23 cellular contexts compared by ENCODE assay signal in the genomic region with DNA sequence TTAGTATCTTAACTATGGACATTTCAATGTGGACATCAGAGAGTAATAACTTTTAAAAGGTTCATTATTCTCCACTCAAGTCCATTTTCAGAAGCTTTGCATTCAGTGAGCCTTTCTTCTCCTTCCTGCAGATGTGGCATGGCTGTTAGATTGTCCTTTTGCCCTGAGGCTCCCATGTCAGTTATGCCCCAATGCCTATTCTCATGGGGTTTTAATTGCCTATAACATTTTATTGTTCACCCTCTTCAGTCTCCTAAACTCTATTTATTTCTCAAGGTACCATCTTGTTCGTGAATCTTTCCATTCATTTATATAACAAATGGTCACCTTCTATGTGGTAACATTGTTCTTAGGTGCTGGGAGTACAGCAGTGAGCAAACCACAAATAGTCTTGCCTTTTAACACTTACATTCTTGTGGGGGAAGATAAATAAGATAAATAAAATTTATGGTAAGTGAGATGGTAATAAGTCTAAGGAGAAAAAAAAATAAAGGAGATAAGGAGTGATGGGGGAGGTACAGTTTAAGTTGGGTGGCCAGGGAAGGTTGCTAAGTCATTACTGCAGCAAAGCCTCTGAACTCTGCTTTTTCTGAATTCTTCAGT.
"Had no signal": no experiment of that assay in that cellular context is flagged by ENCODE, and none has a peak within 500 bp of the region (broad histone marks: within the 10 kb centered on the region; RNA-seq: fewer than 3 reads in every experiment).

No MANE protein-coding gene starts in this region.

- H3K9me3 ChIP-seq: esophagus squamous epithelium, prostate gland, right lobe of liver, suprapubic skin, thyroid gland had no signal

- H3K27me3 Mint-ChIP-seq: naive B cell had no signal

- H3K27ac ChIP-seq: epithelial cell of prostate, esophagus squamous epithelium, parathyroid adenoma, prostate gland, right lobe of liver, suprapubic skin, thyroid gland had no signal

- ATAC-seq: left colon; left ventricle myocardium superior; right lobe of liver; stimulated activated effector memory CD8-positive, alpha-beta T cell treated with anti-CD3 and anti-CD28 coated beads, Interleukin-12 subunit alpha, Interleukin-12 subunit beta, amount 100 ng/mL, for 72 hours; stimulated activated naive CD8-positive, alpha-beta T cell treated with anti-CD3 and anti-CD28 coated beads, Interleukin-15, Interleukin-2, amounts not matched to agents 100 U/mL and 50 U/mL, for 24 hours had no signal

- H3K9me3 Mint-ChIP-seq: immature natural killer cell; naive B cell; nephron; stimulated activated effector memory CD8-positive, alpha-beta T cell treated with anti-CD3 and anti-CD28 coated beads, Interleukin-12 subunit alpha, Interleukin-12 subunit beta, amount 100 ng/mL, for 72 hours; type B pancreatic cell had no signal

- H3K27ac Mint-ChIP-seq: immature natural killer cell; nephron; stimulated activated effector memory CD8-positive, alpha-beta T cell treated with anti-CD3 and anti-CD28 coated beads, Interleukin-12 subunit alpha, Interleukin-12 subunit beta, amount 100 ng/mL, for 72 hours; type B pancreatic cell had no signal

- H3K36me3 ChIP-seq: esophagus squamous epithelium, prostate gland, right lobe of liver, suprapubic skin, thyroid gland had no signal

- H3K4me3 ChIP-seq: esophagus squamous epithelium, lung, prostate gland, right lobe of liver, suprapubic skin, thyroid gland had no signal

- H3K4me3 Mint-ChIP-seq: immature natural killer cell; naive B cell; nephron; stimulated activated effector memory CD8-positive, alpha-beta T cell treated with anti-CD3 and anti-CD28 coated beads, Interleukin-12 subunit alpha, Interleukin-12 subunit beta, amount 100 ng/mL, for 72 hours; type B pancreatic cell had no signal

- H3K27me3 ChIP-seq: esophagus squamous epithelium, right lobe of liver, suprapubic skin, thyroid gland had no signal

- H3K36me3 Mint-ChIP-seq: stimulated activated effector memory CD8-positive, alpha-beta T cell treated with anti-CD3 and anti-CD28 coated beads, Interleukin-12 subunit alpha, Interleukin-12 subunit beta, amount 100 ng/mL, for 72 hours; type B pancreatic cell had no signal

- H2AFZ ChIP-seq: parathyroid adenoma had no signal

- H3K9ac ChIP-seq: parathyroid adenoma had no signal

- H3K4me1 ChIP-seq: esophagus squamous epithelium, parathyroid adenoma, prostate gland, right lobe of liver, suprapubic skin, thyroid gland had no signal

- H3K79me2 ChIP-seq: parathyroid adenoma had no signal

- DNase-seq: effector memory CD4-positive, alpha-beta T cell; esophagus squamous epithelium; foreskin fibroblast; immature natural killer cell; kidney; left colon; left ventricle myocardium superior; mesenchymal stem cell; naive B cell; retina; right lobe of liver; stimulated activated CD4-positive, alpha-beta T cell treated with anti-CD3 and anti-CD28 coated beads, Interleukin-4, amount 100 ng/mL, for 1 hour; stimulated activated CD8-positive, alpha-beta memory T cell treated with anti-CD3 and anti-CD28 coated beads, Interleukin-4, amount 100 ng/mL, for 48 hours; stimulated activated naive CD8-positive, alpha-beta T cell treated with anti-CD3 and anti-CD28 coated beads, Interleukin-15, Interleukin-2, amounts not matched to agents 100 U/mL and 50 U/mL, for 24 hours; thyroid gland had no signal
